In the genomic region with DNA sequence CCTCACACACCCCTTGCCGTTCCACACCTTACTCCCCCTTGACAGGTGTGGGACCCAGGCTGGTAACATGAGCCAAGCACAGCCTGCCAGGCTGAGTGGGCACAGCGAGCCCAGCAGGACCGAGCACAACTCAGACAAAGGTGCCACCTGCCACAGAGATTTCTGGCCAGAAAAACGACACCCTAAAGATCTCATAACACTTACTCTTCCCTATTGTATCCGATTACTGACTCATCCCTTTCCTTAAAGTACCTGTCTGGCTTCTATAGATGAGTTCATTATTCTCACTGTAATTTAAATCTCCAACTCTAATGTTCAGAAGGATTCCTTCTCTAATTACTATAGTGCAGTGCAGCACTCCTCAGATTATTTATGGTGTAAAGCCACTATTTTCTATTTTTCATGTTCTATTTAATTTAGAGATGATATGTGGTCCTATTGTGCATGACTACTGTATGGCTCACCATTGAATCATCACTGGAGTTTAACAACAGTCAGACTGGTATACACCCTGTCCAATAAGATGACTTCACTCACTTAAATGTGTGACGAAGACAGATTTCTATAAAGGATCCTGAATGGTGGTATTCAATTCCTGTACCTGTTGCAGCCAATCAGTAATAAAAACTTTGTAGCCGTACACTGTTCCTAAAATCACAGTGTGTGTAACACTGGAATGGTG, we compare ENCODE assay signal across 13 cellular contexts. TPM values are rescaled to one million over a fixed set of nuclear protein-coding genes. Genes with fewer than 3 reads are reported as not detected.
A peak's percentile ranks its signal among the peaks of the same experiment; 100 is the strongest.
DNase-seq lines count a peak whose midpoint lies in the region; ATAC-seq and TF ChIP-seq lines count a peak whose summit lies in the region.
"Had no signal": no experiment of that assay in that cellular context is flagged by ENCODE, and none has a peak within 500 bp of the region (broad histone marks: within the 10 kb centered on the region; RNA-seq: fewer than 3 reads in every experiment).

No MANE protein-coding gene starts in this region.

- CTCF ChIA-PET in RWPE1 (lab: Yijun Ruan, JAX): no interaction called here

- H3K27ac ChIP-seq in RWPE1 (peak overlapping the region; percentile 65), coronary artery (no peak overlapping the region)
- H3K27ac ChIP-seq: C4-2B, gastroesophageal sphincter, PC-9, suprapubic skin had no signal

- POLR2A ChIA-PET in RWPE1 (lab: Yijun Ruan, JAX; ENCODE audit: low non-redundant PET): no interaction called here

- no peak for TF ChIP-seq CTCF in AG10803 (conservative IDR thresholded peaks at IDR 0.05; ENCODE audit: low read length)
- no peak for TF ChIP-seq CTCF in RWPE1 (conservative IDR thresholded peaks at IDR 0.05; ENCODE audit: low read depth)
- no peak for TF ChIP-seq CTCF in foreskin fibroblast (IDR thresholded peaks at IDR 0.05; ENCODE audit: low read depth, low read length)
- TF ChIP-seq CTCF in coronary artery (IDR thresholded peaks at IDR 0.05): no peak

- H3K36me3 ChIP-seq in H7 (replicated peaks; ENCODE audit: control insufficient read depth, insufficient read depth, low read length): no peaks in the 10 kb centered on the region
- H3K36me3 ChIP-seq: gastroesophageal sphincter, suprapubic skin had no signal

- peak; percentile 8 for DNase-seq in AG10803 (ENCODE audit: low read depth)
- peak; percentile 70 for DNase-seq in LHCN-M2 (ENCODE audit: low read depth)
- DNase-seq in RWPE1 (ENCODE audit: low spot score): peak; percentile 62
- DNase-seq in foreskin fibroblast: peak; percentile 57 to 77
- no peak for DNase-seq in H7
- DNase-seq in stimulated activated CD4-positive, alpha-beta T cell treated with anti-CD3 and anti-CD28 coated beads, Interleukin-4, amount 100 ng/mL, for 1 hour: no peak
- DNase-seq in coronary artery (ENCODE audit: low spot score): no peak
- DNase-seq: PC-9, posterior cingulate gyrus had no signal

- no peak for ATAC-seq in GM19328 (IDR thresholded peaks at IDR 0.05; ENCODE audit: unreplicated experiment)
- ATAC-seq: gastroesophageal sphincter had no signal

- no peaks in the 10 kb centered on the region for H3K27me3 ChIP-seq in H7 (ENCODE audit: control insufficient read depth, insufficient read depth, low read length)
- H3K27me3 ChIP-seq: gastroesophageal sphincter, suprapubic skin had no signal

- H3K4me3 ChIP-seq in AG10803 (ENCODE audit: low read length): no peak overlapping the region
- no peak overlapping the region for H3K4me3 ChIP-seq in foreskin fibroblast (ENCODE audit: low read depth in 1 of 2, low read length in 2 of 2)
- no peak overlapping the region for H3K4me3 ChIP-seq in H7 (ENCODE audit: insufficient read depth, low read depth, low read length)
- H3K4me3 ChIP-seq in coronary artery: no peak overlapping the region
- H3K4me3 ChIP-seq: gastroesophageal sphincter, PC-9, suprapubic skin had no signal

RNA-seq across cellular contexts. Expression of a gene that starts 7.6 kb away (rescaled TPM):
- 0.32 and 0.46 TPM in 2 replicates for total RNA-seq in LHCN-M2 (2014; rRNA removed)
- polyA plus RNA-seq in LHCN-M2 (2012): 0.30 TPM
- 0.11 and 0.35 TPM in 2 replicates for total RNA-seq in H7 (2014; rRNA removed; shearing (Covaris generic))
- total RNA-seq: PC-9 had no signal

Comparison
In these comparisons a context has a peak if more than half of its experiments do, and no peak if none do; other contexts are left out.
1. DNase-seq: peak in AG10803 (single experiment), LHCN-M2 (single experiment), RWPE1 (single experiment) and foreskin fibroblast (2 of 2); none in H7 (single experiment), stimulated activated CD4-positive, alpha-beta T cell treated with anti-CD3 and anti-CD28 coated beads, Interleukin-4, amount 100 ng/mL, for 1 hour (single experiment) and coronary artery (single experiment).